ENCODE assay signal across 8 cellular contexts in genomic region chr17:27332485-27333409, GRCh38. TPM values are rescaled to one million over a fixed set of nuclear protein-coding genes. Genes with fewer than 3 reads are reported as not detected.
DNase-seq lines count a peak whose midpoint lies in the region; FAIRE-seq and TF ChIP-seq lines count a peak whose summit lies in the region.

No MANE protein-coding gene starts in this region.

- H3K18ac ChIP-seq in H9 (ENCODE audit: insufficient read length, low read depth, low read length) = peak overlapping the region; percentile 69

- H2AFZ ChIP-seq in H9 (ENCODE audit: low read length) = no peak overlapping the region

- FAIRE-seq in G401.6 (lab: Jason Lieb, UNC) (peak; percentile 87), frontal cortex (lab: Jason Lieb, UNC) (no peak)

- no CpG with 5 or more reads among the region's 52 CpGs for WGBS in H9 (ENCODE audit: extremely low coverage, insufficient read length, low lambda C conversion rate)

- H3K27ac ChIP-seq in H9 (ENCODE audit: insufficient read length, low read depth, low read length) (no peak overlapping the region), SJCRH30 (peak overlapping the region; percentile 72)

- H3K27me3 ChIP-seq in H9 (ENCODE audit: insufficient read depth, low read length) (no peaks in the 10 kb centered on the region), MG63 (no peaks in the 10 kb centered on the region), SJCRH30 (no peaks in the 10 kb centered on the region)

- H3T11ph ChIP-seq in H9 (ENCODE audit: low read length) = no peak overlapping the region

- DNase-seq in H9 (peak; percentile 100), MG63 (peak; percentile 99), SJCRH30 (peak; percentile 99), frontal cortex (ENCODE audit: low spot score in 2 of 2) (peak; percentile 82 to 92), non-pigmented ciliary epithelial cell (ENCODE audit: low read depth) (peak; percentile 81), superior temporal gyrus (ENCODE audit: extremely low spot score) (peak; percentile 97)
- peak; percentile 89 for DNase-seq in activated naive CD4-positive, alpha-beta T cell treated with Interleukin-2 at 50 U/mL for 16 hours

- H3K4me2 ChIP-seq in H9 (ENCODE audit: insufficient read depth, insufficient read length, low read length) = peak overlapping the region; percentile 23

- no peak overlapping the region for H2BK5ac ChIP-seq in H9 (ENCODE audit: insufficient read length, low read length)

- H3K23ac ChIP-seq in H9 (ENCODE audit: insufficient read length, low read depth, low read length) = no peak overlapping the region

- no peak overlapping the region for H2BK15ac ChIP-seq in H9 (ENCODE audit: low read depth, low read length)

- H3K4me1 Mint-ChIP-seq in H9 = peaks cover 43 to 44% of the 10 kb centered on the region in 2 experiments

- TF ChIP-seq CTCF in H9 (conservative IDR thresholded peaks at IDR 0.05) = peak; percentile 89

- peak overlapping the region in 2 of 3 experiments; percentile 44 to 86; a peak in 3 of 7 replicates for H3K27ac Mint-ChIP-seq in H9

- no peak overlapping the region for H3K9ac ChIP-seq in H9 (ENCODE audit: extremely low read depth, insufficient read length, low read length)

- no peak overlapping the region for H3K56ac ChIP-seq in H9 (ENCODE audit: insufficient read length, low read depth, low read length)

- H3K36me3 ChIP-seq in MG63 = no peaks in the 10 kb centered on the region
- no peaks in the 10 kb centered on the region for H3K36me3 ChIP-seq in SJCRH30

- H2BK12ac ChIP-seq in H9 (ENCODE audit: insufficient read length, low read depth, low read length) = no peak overlapping the region

- no peak overlapping the region for H2BK120ac ChIP-seq in H9 (ENCODE audit: low read depth, low read length, poor library complexity, severe bottlenecking)

- H4K5ac ChIP-seq in H9 (ENCODE audit: insufficient read length, low read depth, low read length) = no peak overlapping the region

- H3K4ac ChIP-seq in H9 (ENCODE audit: low read depth, low read length) = no peak overlapping the region

- no peaks in the 10 kb centered on the region for H3K9me3 ChIP-seq in H9 (ENCODE audit: control insufficient read depth, low read depth, low read length)
- no peaks in the 10 kb centered on the region for H3K9me3 ChIP-seq in MG63
- no peaks in the 10 kb centered on the region for H3K9me3 ChIP-seq in SJCRH30 (replicated peaks)

- peak overlapping the region; percentile 51 for H3K4me3 ChIP-seq in MG63
- peak overlapping the region; percentile 51 for H3K4me3 ChIP-seq in SJCRH30

- H3K9me3 Mint-ChIP-seq in H9 = no peaks in the 10 kb centered on the region

- no peak overlapping the region for H4K91ac ChIP-seq in H9 (ENCODE audit: insufficient read length, low read depth, low read length)

- H3K79me2 ChIP-seq in H9 (ENCODE audit: insufficient read depth, low read length) = no peaks in the 10 kb centered on the region

- H4K20me1 ChIP-seq in H9 (ENCODE audit: control insufficient read depth, insufficient read depth, insufficient read length) = no peaks in the 10 kb centered on the region

- H3K14ac ChIP-seq in H9 (ENCODE audit: insufficient read depth, low read length) = peak overlapping the region; percentile 32; the same call in 1 of the 2 replicates

- peaks cover 2% of the 10 kb centered on the region for H3K27me3 Mint-ChIP-seq in H9 (ENCODE audit: low read depth)

- no peaks in the 10 kb centered on the region for H3K79me1 ChIP-seq in H9 (ENCODE audit: insufficient read depth, low read depth, low read length, poor library complexity, severe bottlenecking)

- peaks cover 3% of the 10 kb centered on the region for H3K23me2 ChIP-seq in H9 (ENCODE audit: insufficient read length, low read depth, low read length, poor library complexity, severe bottlenecking)

- H3K4me3 Mint-ChIP-seq in H9 = peak overlapping the region; percentile 54 to 74

- H2AK5ac ChIP-seq in H9 (ENCODE audit: insufficient read length, low read length) = no peak overlapping the region

- H3K36me3 Mint-ChIP-seq in H9 (ENCODE audit: insufficient read depth in 1 of 3, low read depth in 3 of 3) = no peaks in the 10 kb centered on the region

- no peak overlapping the region for H4K8ac ChIP-seq in H9 (replicated peaks; ENCODE audit: insufficient read length, low read depth, low read length)

- H3K4me1 ChIP-seq in H9 (ENCODE audit: insufficient read depth, low read length) (peaks cover 1% of the 10 kb centered on the region; the same call in 1 of the 2 replicates), SJCRH30 (peaks cover 10% of the 10 kb centered on the region)

- H2BK20ac ChIP-seq in H9 (ENCODE audit: low read depth, low read length, poor library complexity, severe bottlenecking) = no peak overlapping the region

RNA-seq across cellular contexts. Expression of gene WSB1, which starts 38.8 kb away (rescaled TPM):
- total RNA-seq in H9 (2021) = 173 and 187 TPM in 2 replicates
- total RNA-seq in MG63 (2014; rRNA removed; shearing (Covaris generic); ENCODE audit: low replicate concordance) = 46.4 and 76.4 TPM in 2 replicates
- total RNA-seq in SJCRH30 (2014; rRNA removed; shearing (Covaris generic)) = 118 and 160 TPM in 2 replicates
- 187 TPM for total RNA-seq in frontal cortex
